In genomic region chr17:82235056-82235774, GRCh38 we compare ENCODE assay signal across 14 cellular contexts. TPM values are rescaled to one million over a fixed set of nuclear protein-coding genes. Genes with fewer than 3 reads are reported as not detected.
DNase-seq lines count a peak whose midpoint lies in the region; ATAC-seq, FAIRE-seq and TF ChIP-seq lines count a peak whose summit lies in the region.
"Had no signal": no experiment of that assay in that cellular context is flagged by ENCODE, and none has a peak within 500 bp of the region (broad histone marks: within the 10 kb centered on the region; RNA-seq: fewer than 3 reads in every experiment).

No MANE protein-coding gene starts in this region.

- intact Hi-C loops in cardiac septum (cut with DNase I) (loop anchor here (5.0 kb wide), 1 partner anchor 37 kb away; the partner anchor contains the start of gene CSNK1D), K562 (cut with micrococcal nuclease) (loop anchor here (5.0 kb wide), 1 partner anchor 102 kb away; no protein-coding TSS in a partner anchor), aorta (cut with DNase I) (loop anchor here in 1 of 2 donors (5.0 kb wide), 1 partner anchor 87 kb away; no protein-coding TSS in a partner anchor)

- H3K4me1 ChIP-seq in cardiac muscle cell (ENCODE audit: low read depth), result peaks cover 46% of the 10 kb centered on the region
- peaks cover 47 to 97% of the 10 kb centered on the region in 2 experiments for H3K4me1 ChIP-seq in K562 (replicated peaks in 1 of 2; ENCODE audit: control insufficient read depth in 2 of 2, insufficient read depth in 2 of 2, low read length in 2 of 2)
- H3K4me1 ChIP-seq in neutrophil (ENCODE audit: control insufficient read depth in 1 of 2, insufficient read depth in 1 of 2, low read depth in 1 of 2, low read length in 1 of 2), result peaks cover 88 to 91% of the 10 kb centered on the region in 2 experiments
- H3K4me1 ChIP-seq in aorta (ENCODE audit: control insufficient read depth in 1 of 2, insufficient read depth in 2 of 2, low read length in 2 of 2), result no peaks in the 10 kb centered on the region
- H3K4me1 ChIP-seq in GM23338 (ENCODE audit: insufficient read depth), result no peaks in the 10 kb centered on the region; the same call in 1 of the 2 replicates

- H3K27ac ChIP-seq in cardiac muscle cell (peak overlapping the region; percentile 63), K562 (ENCODE audit: extremely low read depth, low read depth, low read length) (no peak overlapping the region; the same call in 2 of the 3 replicates), neutrophil (peak overlapping the region; percentile 82), aorta (ENCODE audit: low read depth in 1 of 2, low read length in 2 of 2) (no peak overlapping the region), GM23338 (ENCODE audit: low read depth) (no peak overlapping the region)
- H3K27ac ChIP-seq: body of pancreas had no signal

- H3K9me3 ChIP-seq in cardiac muscle cell (ENCODE audit: low read depth) (no peaks in the 10 kb centered on the region), K562 (replicated peaks; ENCODE audit: control insufficient read depth, insufficient read depth, low read depth, low read length) (no peaks in the 10 kb centered on the region), neutrophil (no peaks in the 10 kb centered on the region), aorta (ENCODE audit: control insufficient read depth, low read length) (no peaks in the 10 kb centered on the region)
- H3K9me3 ChIP-seq: body of pancreas had no signal

- no peak overlapping the region for H3K4me3 Mint-ChIP-seq in GM23338
- H3K4me3 Mint-ChIP-seq: activated T-helper 1 cell treated with anti-CD3 and anti-CD28 coated beads, Interleukin-12 subunit alpha, Interleukin-12 subunit beta, Interleukin-2, Interleukin-4 antibody, amounts not matched to agents 30 ng/mL and 10 ng/mL and 1 ng/mL, durations not matched to agents 14 hours and 24 hours and 36 hours had no signal

- H3K36me3 ChIP-seq in cardiac muscle cell (peaks cover 24% of the 10 kb centered on the region), K562 (ENCODE audit: control insufficient read depth, insufficient read depth, low read length) (peaks cover 5% of the 10 kb centered on the region; the same call in 1 of the 3 replicates), neutrophil (peaks cover 90% of the 10 kb centered on the region), aorta (ENCODE audit: control insufficient read depth in 1 of 2, insufficient read depth in 2 of 2, low read length in 1 of 2) (no peaks in the 10 kb centered on the region), GM23338 (ENCODE audit: insufficient read depth) (no peaks in the 10 kb centered on the region)

- no peaks in the 10 kb centered on the region for H3K9me3 Mint-ChIP-seq in GM23338
- H3K9me3 Mint-ChIP-seq: activated T-helper 1 cell treated with anti-CD3 and anti-CD28 coated beads, Interleukin-12 subunit alpha, Interleukin-12 subunit beta, Interleukin-2, Interleukin-4 antibody, amounts not matched to agents 30 ng/mL and 10 ng/mL and 1 ng/mL, durations not matched to agents 14 hours and 24 hours and 36 hours had no signal

- H3K9ac ChIP-seq in K562 (ENCODE audit: insufficient read depth in 1 of 2, low read depth in 2 of 2, low read length in 2 of 2), result peak overlapping the region; percentile 5 to 90; a peak in 3 of 4 replicates

- no peak for DNase-seq in cardiac muscle cell (ENCODE audit: low read depth in 1 of 2, low spot score in 1 of 2)
- no peak for DNase-seq in cardiac septum (ENCODE audit: low spot score)
- DNase-seq in K562 (ENCODE audit: extremely low read depth in 1 of 4, low spot score in 3 of 4), result no peak
- DNase-seq in aorta, result peak; percentile 46 to 77
- DNase-seq in GM23338 (ENCODE audit: low spot score), result no peak
- DNase-seq in NCI-H1105 treated with DMSO at 0.1 percent for 48 hours (lab: John Stamatoyannopoulos, UW), result no peak
- DNase-seq: DMS79, naive B cell, NCI-H524 treated with DMSO at 0.1 percent for 48 hours, T-helper 9 cell had no signal

- H4K20me1 ChIP-seq in K562 (replicated peaks; ENCODE audit: control insufficient read depth, insufficient read depth, low read length) (no peaks in the 10 kb centered on the region), GM23338 (replicated peaks; ENCODE audit: insufficient read depth) (no peaks in the 10 kb centered on the region; the same call in 1 of the 2 replicates)

- ATAC-seq in K562 (no peak), aorta (ENCODE audit: low FRiP score) (no peak), GM23338 (no peak), GM18858 (IDR thresholded peaks at IDR 0.05; ENCODE audit: unreplicated experiment) (no peak)

- BruUV-seq in K562 (replicated peaks; lab: Mats Ljungman, UMichigan), result no TSS peak

- TF ChIP-seq CTCF in cardiac muscle cell (IDR thresholded peaks at IDR 0.05; ENCODE audit: low read depth, low read length) (no peak), K562 (IDR thresholded peaks at IDR 0.05 in 2 of 3, conservative IDR thresholded peaks at IDR 0.05 in 1 of 3; ENCODE audit: insufficient read depth in 2 of 3, low read depth in 1 of 3, low read length in 3 of 3) (no peak), neutrophil (IDR thresholded peaks at IDR 0.05) (no peak), GM23338 (conservative IDR thresholded peaks at IDR 0.05; ENCODE audit: low read depth in 2 of 2) (no peak)

- no peak for TF ChIP-seq POLR2A in K562 (conservative IDR thresholded peaks at IDR 0.05)

- FAIRE-seq in K562 (lab: Jason Lieb, UNC), result peak; percentile 32

- peaks cover 8% of the 10 kb centered on the region; the same call in 2 of the 3 replicates for H3K4me1 Mint-ChIP-seq in GM23338

- TF ChIP-seq EP300 in K562 (IDR thresholded peaks at IDR 0.05; ENCODE audit: low read length), result no peak

- H3K4me3 ChIP-seq in cardiac muscle cell (no peak overlapping the region), K562 (no peak overlapping the region), neutrophil (ENCODE audit: low read depth in 1 of 2, low read length in 1 of 2) (peak overlapping the region; percentile 39 to 45), aorta (ENCODE audit: low read length in 2 of 2) (no peak overlapping the region), GM23338 (no peak overlapping the region)
- H3K4me3 ChIP-seq: body of pancreas had no signal

- H3K9me2 ChIP-seq in GM23338 (ENCODE audit: insufficient read depth), result no peaks in the 10 kb centered on the region

- in situ Hi-C loops in K562 (cut with MboI), result no loop called here

- no peaks in the 10 kb centered on the region for H3K9me1 ChIP-seq in K562 (ENCODE audit: control insufficient read depth, insufficient read depth, low read length)

- peaks cover 2% of the 10 kb centered on the region; the same call in 1 of the 2 replicates for H3F3A ChIP-seq in GM23338 (replicated peaks; ENCODE audit: low read depth)

- H2AFZ ChIP-seq in K562 (ENCODE audit: low read depth, low read length) (peak overlapping the region; percentile 38; the same call in 1 of the 2 replicates), GM23338 (no peak overlapping the region)

- POLR2A ChIA-PET in K562 (lab: Yijun Ruan, JAX), result interaction anchor here (0.5 to 1.1 kb wide), 5 partner anchors 7 to 111 kb away, joined by 3 to 4 read pairs (median 3); no protein-coding TSS in a partner anchor

- H3K79me2 ChIP-seq in K562 (ENCODE audit: control insufficient read depth, insufficient read depth, low read length), result peaks cover 8% of the 10 kb centered on the region; the same call in 1 of the 3 replicates
- H3K79me2 ChIP-seq in GM23338 (replicated peaks; ENCODE audit: insufficient read depth), result no peaks in the 10 kb centered on the region

- H3K4me2 ChIP-seq in K562 (ENCODE audit: insufficient read depth, low read length) (peak overlapping the region; percentile 56), GM23338 (no peak overlapping the region)

- TF ChIP-seq RAD21 in K562 (CRISPR knock-in tag; conservative IDR thresholded peaks at IDR 0.05 in 1 of 2, IDR thresholded peaks at IDR 0.05 in 1 of 2), result no peak

- H3K27me3 ChIP-seq in cardiac muscle cell (no peaks in the 10 kb centered on the region), K562 (ENCODE audit: control insufficient read depth in 2 of 2, insufficient read depth in 2 of 2, low read length in 2 of 2) (no peaks in the 10 kb centered on the region), neutrophil (no peaks in the 10 kb centered on the region), aorta (ENCODE audit: control insufficient read depth in 1 of 2, insufficient read depth in 2 of 2, low read length in 1 of 2) (no peaks in the 10 kb centered on the region), GM23338 (ENCODE audit: insufficient read depth) (peaks cover 16% of the 10 kb centered on the region)

- no peak overlapping the region for H3K27ac Mint-ChIP-seq in GM23338
- H3K27ac Mint-ChIP-seq: activated T-helper 1 cell treated with anti-CD3 and anti-CD28 coated beads, Interleukin-12 subunit alpha, Interleukin-12 subunit beta, Interleukin-2, Interleukin-4 antibody, amounts not matched to agents 30 ng/mL and 10 ng/mL and 1 ng/mL, durations not matched to agents 14 hours and 24 hours and 36 hours had no signal

- CTCF ChIA-PET in K562 (lab: Yijun Ruan, JAX; ENCODE audit: low intra/inter-chr PET ratio), result no interaction called here

- peaks cover 18% of the 10 kb centered on the region for H3K27me3 Mint-ChIP-seq in GM23338 (ENCODE audit: insufficient read depth, low read depth, poor library complexity)
- H3K27me3 Mint-ChIP-seq: naive B cell had no signal

- WGBS in K562 (ENCODE audit: insufficient coverage, low coverage, missing lambda C conversion rate), result 74% methylated on average over 14 of the region's 19 CpGs
- 82% methylated on average over 15 to 19 of the region's 19 CpGs for WGBS in aorta, 2 donors

- no peaks in the 10 kb centered on the region for H3K36me3 Mint-ChIP-seq in GM23338 (ENCODE audit: low read depth)
- H3K36me3 Mint-ChIP-seq: naive B cell had no signal

RNA-seq across cellular contexts. Expression of gene SLC16A3, which starts 6.4 kb away (rescaled TPM):
- 313 and 327 TPM in 2 replicates for total RNA-seq in cardiac muscle cell
- polyA plus RNA-seq in cardiac muscle cell, result 55.6 and 63.2 TPM in 2 replicates
- 20.7 TPM for total RNA-seq in cardiac septum
- 2.9 and 6.6 TPM in 2 replicates for total RNA-seq in K562 (2011; cell fraction: chromatin; rRNA removed; ENCODE audit: low replicate concordance)
- total RNA-seq in K562 (2011; cell fraction: nucleolus; rRNA removed), result 10.0 and 10.5 TPM in 2 replicates
- total RNA-seq in K562 (2011; cell fraction: nucleoplasm; rRNA removed), result 4.4 and 5.7 TPM in 2 replicates
- total RNA-seq in K562 (2014; rRNA removed), result 1.8 and 2.5 TPM in 2 replicates
- 0.11 and 0.13 TPM in 2 replicates for total RNA-seq in K562 (2014; rRNA removed; fragmentation: Illumina TruSeq; extraction: Trizol)
- total RNA-seq in K562 (2015; rRNA removed; fragmentation: Illumina TruSeq; extraction: Trizol), result 1.0 and 1.2 TPM in 2 replicates
- total RNA-seq in K562 (2021), result 2.9 and 5.4 TPM in 2 replicates
- 3.7 and 8.3 TPM in 2 replicates for polyA plus RNA-seq in K562 (2011; rRNA removed)
- polyA plus RNA-seq in K562 (2011; cell fraction: cytosol; rRNA removed), result 9.7 and 12.8 TPM in 2 replicates
- polyA plus RNA-seq in K562 (2011; cell fraction: nucleus; rRNA removed), result 9.1 and 10.2 TPM in 2 replicates
- 4.9 and 9.3 TPM in 2 replicates for polyA plus RNA-seq in K562 (2012)
- polyA plus RNA-seq in K562 (2014; fragmentation: Illumina TruSeq; extraction: Trizol), result 0.58 and 0.78 TPM in 2 replicates
- not detected for polyA plus RNA-seq in K562 (2014; fragmentation: Nextera tagmentation; extraction: Ambion mirVana)
- 0.81 and 1.9 TPM in 2 replicates for polyA plus RNA-seq in K562 (2014; rRNA removed)
- polyA minus RNA-seq in K562 (2011; rRNA and poly(A)+ RNA removed), result 2.9 and 3.7 TPM in 2 replicates
- 7.0 and 15.5 TPM in 2 replicates for polyA minus RNA-seq in K562 (2011; cell fraction: cytosol; rRNA and poly(A)+ RNA removed)
- 4.8 and 6.9 TPM in 2 replicates for polyA minus RNA-seq in K562 (2011; cell fraction: nucleus; rRNA and poly(A)+ RNA removed)
- 10 to 100 TPM; 55.6 to 96.9 TPM for total RNA-seq in aorta
- 10 to 100 TPM in 1 of 2 donors, 1 to 10 TPM in 1; 7.6 to 20.3 TPM for polyA plus RNA-seq in aorta
- 10.6 and 14.4 TPM in 2 replicates for total RNA-seq in GM23338 (2014; rRNA removed; shearing (Covaris generic))
- polyA plus RNA-seq in GM23338 (2016; fragmentation: Nextera tagmentation; extraction: Ambion mirVana), result 2.9 and 3.5 TPM in 2 replicates

RNA-seq across cellular contexts. Expression of gene CCDC57, which starts 22.6 kb away (rescaled TPM):
- 28.3 and 46.2 TPM in 2 replicates for total RNA-seq in cardiac muscle cell
- polyA plus RNA-seq in cardiac muscle cell, result 53.5 and 56.0 TPM in 2 replicates
- 10.6 TPM for total RNA-seq in cardiac septum
- 238 and 466 TPM in 2 replicates for total RNA-seq in K562 (2011; cell fraction: chromatin; rRNA removed; ENCODE audit: low replicate concordance)
- 176 and 211 TPM in 2 replicates for total RNA-seq in K562 (2011; cell fraction: nucleolus; rRNA removed)
- 135 and 163 TPM in 2 replicates for total RNA-seq in K562 (2011; cell fraction: nucleoplasm; rRNA removed)
- 13.6 and 19.0 TPM in 2 replicates for total RNA-seq in K562 (2014; rRNA removed)
- 10.7 TPM in 2 replicates for total RNA-seq in K562 (2014; rRNA removed; fragmentation: Illumina TruSeq; extraction: Trizol)
- total RNA-seq in K562 (2015; rRNA removed; fragmentation: Illumina TruSeq; extraction: Trizol), result 17.1 and 18.1 TPM in 2 replicates
- 33.8 and 36.0 TPM in 2 replicates for total RNA-seq in K562 (2021)
- polyA plus RNA-seq in K562 (2011; rRNA removed), result 26.3 and 31.1 TPM in 2 replicates
- polyA plus RNA-seq in K562 (2011; cell fraction: cytosol; rRNA removed), result 15.4 and 18.8 TPM in 2 replicates
- 146 and 224 TPM in 2 replicates for polyA plus RNA-seq in K562 (2011; cell fraction: nucleus; rRNA removed)
- 20.1 and 38.4 TPM in 2 replicates for polyA plus RNA-seq in K562 (2012)
- 12.9 and 19.9 TPM in 2 replicates for polyA plus RNA-seq in K562 (2014; fragmentation: Illumina TruSeq; extraction: Trizol)
- 1 to 10 TPM in 1 of 2 experiments, under 1 TPM in 1; 0.83 to 1.1 TPM for polyA plus RNA-seq in K562 (2014; fragmentation: Nextera tagmentation; extraction: Ambion mirVana)
- 34.8 and 36.2 TPM in 2 replicates for polyA plus RNA-seq in K562 (2014; rRNA removed)
- polyA minus RNA-seq in K562 (2011; rRNA and poly(A)+ RNA removed), result 15.9 and 16.8 TPM in 2 replicates
- polyA minus RNA-seq in K562 (2011; cell fraction: cytosol; rRNA and poly(A)+ RNA removed), result 12.2 and 13.1 TPM in 2 replicates
- 47.4 and 49.1 TPM in 2 replicates for polyA minus RNA-seq in K562 (2011; cell fraction: nucleus; rRNA and poly(A)+ RNA removed)
- total RNA-seq in aorta, result 10 to 100 TPM; 31.2 to 53.4 TPM
- 100 to 1,000 TPM in 1 of 2 donors, 10 to 100 TPM in 1; 17.8 to 145 TPM for polyA plus RNA-seq in aorta
- total RNA-seq in GM23338 (2014; rRNA removed; shearing (Covaris generic)), result 6.7 and 16.3 TPM in 2 replicates
- 6.4 and 7.0 TPM in 2 replicates for polyA plus RNA-seq in GM23338 (2016; fragmentation: Nextera tagmentation; extraction: Ambion mirVana)

RNA-seq across cellular contexts. Expression of gene CSNK1D, which starts 38.3 kb away (rescaled TPM):
- 40.3 and 53.1 TPM in 2 replicates for total RNA-seq in cardiac muscle cell
- polyA plus RNA-seq in cardiac muscle cell, result 106 and 134 TPM in 2 replicates
- total RNA-seq in cardiac septum, result 80.9 TPM
- total RNA-seq in K562 (2011; cell fraction: chromatin; rRNA removed; ENCODE audit: low replicate concordance), result 268 and 441 TPM in 2 replicates
- total RNA-seq in K562 (2011; cell fraction: nucleolus; rRNA removed), result 196 and 213 TPM in 2 replicates
- total RNA-seq in K562 (2011; cell fraction: nucleoplasm; rRNA removed), result 179 and 187 TPM in 2 replicates
- 26.1 and 39.0 TPM in 2 replicates for total RNA-seq in K562 (2014; rRNA removed)
- total RNA-seq in K562 (2014; rRNA removed; fragmentation: Illumina TruSeq; extraction: Trizol), result 35.9 and 41.3 TPM in 2 replicates
- total RNA-seq in K562 (2015; rRNA removed; fragmentation: Illumina TruSeq; extraction: Trizol), result 35.7 and 36.6 TPM in 2 replicates
- 95.3 and 114 TPM in 2 replicates for total RNA-seq in K562 (2021)
- polyA plus RNA-seq in K562 (2011; rRNA removed), result 82.8 and 96.8 TPM in 2 replicates
- 51.5 and 60.4 TPM in 2 replicates for polyA plus RNA-seq in K562 (2011; cell fraction: cytosol; rRNA removed)
- 306 and 488 TPM in 2 replicates for polyA plus RNA-seq in K562 (2011; cell fraction: nucleus; rRNA removed)
- 102 and 106 TPM in 2 replicates for polyA plus RNA-seq in K562 (2012)
- polyA plus RNA-seq in K562 (2014; fragmentation: Illumina TruSeq; extraction: Trizol), result 123 and 133 TPM in 2 replicates
- polyA plus RNA-seq in K562 (2014; fragmentation: Nextera tagmentation; extraction: Ambion mirVana), result 1 to 10 TPM; 6.5 to 7.4 TPM
- polyA plus RNA-seq in K562 (2014; rRNA removed), result 81.0 and 90.3 TPM in 2 replicates
- 56.2 and 74.7 TPM in 2 replicates for polyA minus RNA-seq in K562 (2011; rRNA and poly(A)+ RNA removed)
- 45.7 and 51.3 TPM in 2 replicates for polyA minus RNA-seq in K562 (2011; cell fraction: cytosol; rRNA and poly(A)+ RNA removed)
- 71.1 and 74.9 TPM in 2 replicates for polyA minus RNA-seq in K562 (2011; cell fraction: nucleus; rRNA and poly(A)+ RNA removed)
- total RNA-seq in aorta, result 100 to 1,000 TPM; 130 to 153 TPM
- 10 to 100 TPM; 39.9 to 73.4 TPM for polyA plus RNA-seq in aorta
- total RNA-seq in GM23338 (2014; rRNA removed; shearing (Covaris generic)), result 48.4 and 66.4 TPM in 2 replicates
- polyA plus RNA-seq in GM23338 (2016; fragmentation: Nextera tagmentation; extraction: Ambion mirVana), result 43.5 and 55.3 TPM in 2 replicates

Comparison
In these comparisons a context has a peak if more than half of its experiments do, and no peak if none do; other contexts are left out.
1. DNase-seq: peak in aorta (2 of 2); none in cardiac muscle cell (0 of 2), cardiac septum (single experiment), K562 (0 of 4), GM23338 (single experiment) and NCI-H1105 treated with DMSO at 0.1 percent for 48 hours (single experiment).
2. H3K27ac ChIP-seq: peak in cardiac muscle cell (single experiment) and neutrophil (single experiment); none in K562 (single experiment), aorta (0 of 2) and GM23338 (single experiment).
3. H3K4me3 ChIP-seq: peak in neutrophil (2 of 2); none in cardiac muscle cell (single experiment), K562 (single experiment), aorta (0 of 2) and GM23338 (single experiment).